27 cellular contexts compared by ENCODE assay signal in genomic region chr6:140385686-140386085, GRCh38.
"Had no signal": no experiment of that assay in that cellular context is flagged by ENCODE, and none has a peak within 500 bp of the region (broad histone marks: within the 10 kb centered on the region; RNA-seq: fewer than 3 reads in every experiment).

No MANE protein-coding gene starts in this region.

- H3K27me3 Mint-ChIP-seq: activated CD4-positive, alpha-beta memory T cell treated with anti-CD3 and anti-CD28 coated beads, Interleukin-2, amount 10 ng/mL, durations not matched to agents 7 days and 5 days; activated CD4-positive, alpha-beta T cell treated with anti-CD3 and anti-CD28 coated beads, Interleukin-2, amount 10 ng/mL, durations not matched to agents 7 days and 5 days; T-helper 17 cell had no signal

- DNase-seq: activated CD4-positive, alpha-beta memory T cell treated with anti-CD3 and anti-CD28 coated beads, Interleukin-2, amount 10 ng/mL, durations not matched to agents 7 days and 5 days; activated CD4-positive, alpha-beta T cell treated with anti-CD3 and anti-CD28 coated beads for 1 hour; activated CD4-positive, alpha-beta T cell treated with anti-CD3 and anti-CD28 coated beads for 4 hours; activated CD4-positive, alpha-beta T cell treated with anti-CD3 and anti-CD28 coated beads, Interleukin-2, amount 10 ng/mL, durations not matched to agents 7 days and 5 days; activated CD4-positive, alpha-beta T cell treated with anti-CD3 and anti-CD28 coated beads, Interleukin-2, amount 50 U/mL, for 4 hours; activated CD4-positive, CD25-positive, alpha-beta regulatory T cell; activated CD8-positive, alpha-beta memory T cell treated with anti-CD3 and anti-CD28 coated beads, Interleukin-2, amount 50 U/mL, for 48 hours; activated effector memory CD4-positive, alpha-beta T cell treated with Interleukin-2 at 50 U/mL for 16 hours; activated gamma-delta T cell treated with Interleukin-2 at 50 U/mL for 16 hours; activated naive CD4-positive, alpha-beta T cell treated with anti-CD3 and anti-CD28 coated beads, Interleukin-2, amount 50 U/mL, for 16 hours; activated naive CD4-positive, alpha-beta T cell treated with Interleukin-2 at 50 U/mL for 16 hours; activated T-cell treated with anti-CD3 and anti-CD28 coated beads for 4 hours; activated T-cell treated with anti-CD3 and anti-CD28 coated beads, Interleukin-2, amount 50 U/mL, for 24 hours; activated T-cell treated with anti-CD3 and anti-CD28 coated beads, Interleukin-2, amount 50 U/mL, for 72 hours; amniotic stem cell; anterior cingulate cortex; caudate nucleus; cortex of kidney; dermis blood vessel endothelial cell; effector CD8-positive, alpha-beta T cell; foreskin fibroblast; head of caudate nucleus; T-helper 1 cell; T-helper 17 cell had no signal

- H3K27ac Mint-ChIP-seq: activated CD4-positive, alpha-beta memory T cell treated with anti-CD3 and anti-CD28 coated beads, Interleukin-2, amount 10 ng/mL, durations not matched to agents 7 days and 5 days; activated CD4-positive, alpha-beta T cell treated with anti-CD3 and anti-CD28 coated beads, Interleukin-2, amount 10 ng/mL, durations not matched to agents 7 days and 5 days; activated naive CD8-positive, alpha-beta T cell; activated T-cell treated with anti-CD3 and anti-CD28 coated beads, Interleukin-2, amount 50 U/mL, for 24 hours; activated T-cell treated with anti-CD3 and anti-CD28 coated beads, Interleukin-2, amount 50 U/mL, for 72 hours; T-helper 17 cell; T-helper 2 cell treated with Interferon-gamma antibody and Interleukin-4, amounts not matched to agents 5 μg/mL and 100 μg/mL, for 36 hours had no signal

- H3K4me3 Mint-ChIP-seq: activated CD4-positive, alpha-beta memory T cell treated with anti-CD3 and anti-CD28 coated beads, Interleukin-2, amount 10 ng/mL, durations not matched to agents 7 days and 5 days; activated CD4-positive, alpha-beta T cell treated with anti-CD3 and anti-CD28 coated beads, Interleukin-2, amount 10 ng/mL, durations not matched to agents 7 days and 5 days; activated naive CD8-positive, alpha-beta T cell; activated T-cell treated with anti-CD3 and anti-CD28 coated beads, Interleukin-2, amount 50 U/mL, for 24 hours; activated T-cell treated with anti-CD3 and anti-CD28 coated beads, Interleukin-2, amount 50 U/mL, for 72 hours; T-helper 17 cell; T-helper 2 cell treated with Interferon-gamma antibody and Interleukin-4, amounts not matched to agents 5 μg/mL and 100 μg/mL, for 36 hours had no signal

- H3K4me1 Mint-ChIP-seq: activated CD4-positive, alpha-beta memory T cell treated with anti-CD3 and anti-CD28 coated beads, Interleukin-2, amount 10 ng/mL, durations not matched to agents 7 days and 5 days; activated CD4-positive, alpha-beta T cell treated with anti-CD3 and anti-CD28 coated beads, Interleukin-2, amount 10 ng/mL, durations not matched to agents 7 days and 5 days; T-helper 17 cell had no signal

- ATAC-seq: activated T-cell treated with anti-CD3 and anti-CD28 coated beads, Interleukin-2, amount 50 U/mL, for 72 hours; esophagus mucosa; T-helper 17 cell had no signal

- H3K36me3 Mint-ChIP-seq: activated naive CD8-positive, alpha-beta T cell had no signal

- H3K9me3 Mint-ChIP-seq: T-helper 2 cell treated with Interferon-gamma antibody and Interleukin-4, amounts not matched to agents 5 μg/mL and 100 μg/mL, for 36 hours had no signal
